9 cellular contexts compared by ENCODE assay signal in genomic region chr9:29211681-29212589, GRCh38. TPM values are rescaled to one million over a fixed set of nuclear protein-coding genes. Genes with fewer than 3 reads are reported as not detected.
DNase-seq lines count a peak whose midpoint lies in the region; ATAC-seq and TF ChIP-seq lines count a peak whose summit lies in the region.
"Had no signal": no experiment of that assay in that cellular context is flagged by ENCODE, and none has a peak within 500 bp of the region (broad histone marks: within the 10 kb centered on the region; RNA-seq: fewer than 3 reads in every experiment).

No MANE protein-coding gene starts in this region.

- TF ChIP-seq CTCF in RWPE1 (conservative IDR thresholded peaks at IDR 0.05; ENCODE audit: low read depth), result peak; percentile 97
- TF ChIP-seq CTCF in choroid plexus epithelial cell (conservative IDR thresholded peaks at IDR 0.05; ENCODE audit: low read depth, low read length), result peak; percentile 64
- peak; percentile 48 to 75 (median 62) for TF ChIP-seq CTCF in right lobe of liver (IDR thresholded peaks at IDR 0.05)

- peaks cover 4 to 25% (median 8%) of the 10 kb centered on the region in 3 donors for H3K4me1 Mint-ChIP-seq in CD8-positive, alpha-beta memory T cell

- no peaks in the 10 kb centered on the region for H3K9me3 ChIP-seq in CD8-positive, alpha-beta memory T cell (ENCODE audit: low read length)
- H3K9me3 ChIP-seq in right lobe of liver, result no peaks in the 10 kb centered on the region
- H3K9me3 ChIP-seq: SJSA1 had no signal

- ATAC-seq in GM19452 (IDR thresholded peaks at IDR 0.05; ENCODE audit: unreplicated experiment) (peak; percentile 82), HG03442 (IDR thresholded peaks at IDR 0.05; ENCODE audit: unreplicated experiment) (peak; percentile 92), right lobe of liver (peak; percentile 89 to 97 (median 90))

- H3K36me3 Mint-ChIP-seq in CD8-positive, alpha-beta memory T cell, result no peaks in the 10 kb centered on the region

- WGBS in right lobe of liver (ENCODE audit: insufficient coverage, low coverage, low lambda C conversion rate, missing lambda C conversion rate), result 2% methylated on average over 16 of the region's 71 CpGs

- H3K27ac ChIP-seq in CD8-positive, alpha-beta memory T cell (ENCODE audit: low read depth, low read length), result no peak overlapping the region
- H3K27ac ChIP-seq in RWPE1 (no peak overlapping the region), right lobe of liver (no peak overlapping the region)
- H3K27ac ChIP-seq: SJSA1 had no signal

- no peak overlapping the region for H3K27ac Mint-ChIP-seq in CD8-positive, alpha-beta memory T cell

- peaks cover 26 to 44% of the 10 kb centered on the region in 2 donors for H3K27me3 Mint-ChIP-seq in CD8-positive, alpha-beta memory T cell

- TF ChIP-seq POLR2A in right lobe of liver (IDR thresholded peaks at IDR 0.05), result no peak

- intact Hi-C loops in right lobe of liver (cut with DNase I), result no loop called here

- peaks cover 8% of the 10 kb centered on the region for H3K27me3 ChIP-seq in CD8-positive, alpha-beta memory T cell (ENCODE audit: insufficient read depth, low read length, poor library complexity, severe bottlenecking)
- H3K27me3 ChIP-seq in right lobe of liver, result peaks cover 0 to 30% of the 10 kb centered on the region in 2 donors
- H3K27me3 ChIP-seq: SJSA1 had no signal

- CTCF ChIA-PET in CD8-positive, alpha-beta memory T cell (lab: Charles Lee), result no interaction called here
- CTCF ChIA-PET in RWPE1 (lab: Yijun Ruan, JAX), result interaction anchor here (0.5 to 1.3 kb wide), 10 partner anchors 9 to 1178 kb away, joined by 3 to 9 read pairs (median 4); no protein-coding TSS in a partner anchor

- H3K4me1 ChIP-seq in CD8-positive, alpha-beta memory T cell (ENCODE audit: insufficient read depth, low read length), result no peaks in the 10 kb centered on the region
- H3K4me1 ChIP-seq in right lobe of liver, result peaks cover 0 to 20% (median 0%) of the 10 kb centered on the region in 4 donors
- H3K4me1 ChIP-seq: SJSA1 had no signal

- peak in 1 of 5 donors; percentile 13 for DNase-seq in CD8-positive, alpha-beta memory T cell
- peak; percentile 68 for DNase-seq in RWPE1 (ENCODE audit: low spot score)
- DNase-seq in choroid plexus epithelial cell (ENCODE audit: low read depth), result peak; percentile 35
- peak; percentile 41 to 63 (median 42) for DNase-seq in right lobe of liver
- DNase-seq in stimulated activated CD4-positive, alpha-beta T cell treated with anti-CD3 and anti-CD28 coated beads, TNF-alpha, amount 100 ng/mL, for 24 hours (ENCODE audit: low read depth in 3 of 3), result peak in 2 of 3 experiments; percentile 9 to 31
- DNase-seq in DMS79 (lab: John Stamatoyannopoulos, UW), result no peak

- POLR2A ChIA-PET in CD8-positive, alpha-beta memory T cell (lab: Charles Lee), result no interaction called here
- POLR2A ChIA-PET in RWPE1 (lab: Yijun Ruan, JAX; ENCODE audit: low non-redundant PET), result no interaction called here

- no peaks in the 10 kb centered on the region for H3K36me3 ChIP-seq in CD8-positive, alpha-beta memory T cell (ENCODE audit: insufficient read depth, low read length)
- no peaks in the 10 kb centered on the region for H3K36me3 ChIP-seq in right lobe of liver
- H3K36me3 ChIP-seq: SJSA1 had no signal

- peak overlapping the region in 5 of 7 donors; percentile 8 to 48 (median 29) for H3K4me3 Mint-ChIP-seq in CD8-positive, alpha-beta memory T cell

- peaks cover 0 to 17% (median 12%) of the 10 kb centered on the region in 5 donors for H3K9me3 Mint-ChIP-seq in CD8-positive, alpha-beta memory T cell

- H3K4me3 ChIP-seq in CD8-positive, alpha-beta memory T cell (ENCODE audit: low read length), result no peak overlapping the region
- peak overlapping the region; percentile 42 for H3K4me3 ChIP-seq in choroid plexus epithelial cell (ENCODE audit: low read depth, low read length)
- peak overlapping the region in 2 of 3 donors; percentile 9 to 38 for H3K4me3 ChIP-seq in right lobe of liver
- H3K4me3 ChIP-seq: SJSA1 had no signal

RNA-seq across cellular contexts. Expression of gene LINGO2, which starts 1.5 kb away (rescaled TPM):
- total RNA-seq in CD8-positive, alpha-beta memory T cell, result not detected
- not detected for polyA plus RNA-seq in CD8-positive, alpha-beta memory T cell
- under 1 TPM in 1 of 6 experiments, not detected in 5; 0.06 TPM for total RNA-seq in right lobe of liver
